ENCODE assay signal across 10 cellular contexts in genomic region chr5:35920890-35921289, GRCh38. TPM values are rescaled to one million over a fixed set of nuclear protein-coding genes. Genes with fewer than 3 reads are reported as not detected.
DNase-seq lines count a peak whose midpoint lies in the region; ATAC-seq and TF ChIP-seq lines count a peak whose summit lies in the region.
"Had no signal": no experiment of that assay in that cellular context is flagged by ENCODE, and none has a peak within 500 bp of the region (broad histone marks: within the 10 kb centered on the region; RNA-seq: fewer than 3 reads in every experiment).

No MANE protein-coding gene starts in this region.

- H3K4me1 ChIP-seq in Loucy (ENCODE audit: insufficient read depth, low read length, poor library complexity, severe bottlenecking): peaks cover 12% of the 10 kb centered on the region
- H3K4me1 ChIP-seq in osteoblast (ENCODE audit: insufficient read depth, low read length): peaks cover 27% of the 10 kb centered on the region

- H3K27ac ChIP-seq in osteoblast (ENCODE audit: low read depth, low read length): no peak overlapping the region

- no peaks in the 10 kb centered on the region for H3K27me3 ChIP-seq in Loucy (ENCODE audit: insufficient read depth, low read length, poor library complexity, severe bottlenecking)
- H3K27me3 ChIP-seq in osteoblast (ENCODE audit: insufficient read depth, low read length): no peaks in the 10 kb centered on the region

- no peaks in the 10 kb centered on the region for H3K36me3 ChIP-seq in Loucy (ENCODE audit: insufficient read depth, low read length)
- H3K36me3 ChIP-seq in osteoblast (ENCODE audit: insufficient read depth, low read length): no peaks in the 10 kb centered on the region

- H4K20me1 ChIP-seq in Loucy (ENCODE audit: insufficient read depth, low read length, poor library complexity, severe bottlenecking): no peaks in the 10 kb centered on the region
- no peaks in the 10 kb centered on the region for H4K20me1 ChIP-seq in osteoblast (ENCODE audit: insufficient read depth, low read length)

- no peaks in the 10 kb centered on the region for H3K9me2 ChIP-seq in Loucy (replicated peaks; ENCODE audit: low read depth, low read length)

- H3K9ac ChIP-seq in Loucy (ENCODE audit: low read depth, low read length, poor library complexity, severe bottlenecking): no peak overlapping the region

- in situ Hi-C loops in GM13977 (cut with MboI; ENCODE audit: low pct_unique_long_range_greater_than_20kb, low sequenced_read_pairs, unreplicated experiment): loop anchor here (10.0 kb wide), 1 partner anchor 146 kb away; no protein-coding TSS in a partner anchor

- H3K79me2 ChIP-seq in Loucy (ENCODE audit: insufficient read depth, low read length) (no peaks in the 10 kb centered on the region), osteoblast (ENCODE audit: insufficient read depth, low read length) (no peaks in the 10 kb centered on the region)

- no peak for ATAC-seq in GM21360 (IDR thresholded peaks at IDR 0.05; ENCODE audit: unreplicated experiment)

- H3K4me3 ChIP-seq in Loucy (ENCODE audit: low read length, poor library complexity, severe bottlenecking): no peak overlapping the region
- no peak overlapping the region for H3K4me3 ChIP-seq in osteoblast (ENCODE audit: insufficient read depth, low read length)

- no peak overlapping the region for H2AFZ ChIP-seq in Loucy (ENCODE audit: low read length)
- H2AFZ ChIP-seq in osteoblast (ENCODE audit: low read length): no peak overlapping the region

- no peaks in the 10 kb centered on the region for H3F3A ChIP-seq in Loucy (ENCODE audit: low read depth)

- H3K4me2 ChIP-seq in Loucy (ENCODE audit: low read depth, low read length, poor library complexity, severe bottlenecking): no peak overlapping the region
- H3K4me2 ChIP-seq in osteoblast (ENCODE audit: insufficient read depth, low read length): no peak overlapping the region

- no peak for DNase-seq in GM13977 (ENCODE audit: low spot score)
- peak; percentile 57 for DNase-seq in dermis blood vessel endothelial cell
- DNase-seq in osteoblast (ENCODE audit: insufficient read length, low spot score, missing footprints): no peak
- DNase-seq in medulla oblongata (ENCODE audit: extremely low spot score): no peak
- no peak for DNase-seq in NOMO-1 (lab: John Stamatoyannopoulos, UW; ENCODE audit: unreplicated experiment in 2 of 2)
- DNase-seq: activated CD8-positive, alpha-beta memory T cell treated with anti-CD3 and anti-CD28 coated beads, Interleukin-2, amount 50 U/mL, for 4 hours; CD8-positive, alpha-beta memory T cell had no signal

- no peaks in the 10 kb centered on the region for H3K9me3 ChIP-seq in Loucy (ENCODE audit: insufficient read depth, low read depth, low read length)
- no peaks in the 10 kb centered on the region for H3K9me3 ChIP-seq in osteoblast (ENCODE audit: low read depth, low read length)

- TF ChIP-seq CTCF in GM13977 (IDR thresholded peaks at IDR 0.05; ENCODE audit: extremely low read depth, insufficient read depth, missing control alignments) (peak; percentile 25), Loucy (conservative IDR thresholded peaks at IDR 0.05; ENCODE audit: low read length) (0 out of 2 replicates have a peak, but pooled peaks have one; percentile 13), osteoblast (IDR thresholded peaks at IDR 0.05; ENCODE audit: extremely low read depth, low read depth, low read length) (peak; percentile 21)

RNA-seq across cellular contexts. Expression of gene CAPSL, which starts 17.5 kb away (rescaled TPM):
- total RNA-seq in dermis blood vessel endothelial cell (not detected in 2 replicates), osteoblast (not detected in 2 replicates)
- total RNA-seq: lower leg skin had no signal
